Comparison of ENCODE assay signal across 9 cellular contexts in the genomic region with DNA sequence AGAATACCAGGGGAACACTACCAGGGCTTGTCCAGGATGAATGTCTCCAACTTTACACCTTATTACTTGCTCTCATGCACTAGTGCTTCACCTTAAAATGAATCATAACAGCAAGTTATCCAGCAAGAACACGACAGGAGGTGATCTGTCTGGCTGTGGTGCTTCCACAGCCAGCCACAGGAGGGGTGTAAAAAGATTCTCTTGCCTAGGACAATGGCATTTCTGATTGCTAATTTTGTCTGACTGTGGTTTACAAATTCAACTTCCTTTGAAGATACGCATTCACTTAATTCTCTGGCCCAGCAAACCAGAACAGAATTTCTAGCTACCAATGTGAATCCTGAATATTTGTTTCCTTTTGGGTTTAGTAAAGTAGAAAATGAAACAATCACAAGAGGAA. TPM values are rescaled to one million over a fixed set of nuclear protein-coding genes. Genes with fewer than 3 reads are reported as not detected.
DNase-seq lines count a peak whose midpoint lies in the region; ATAC-seq and TF ChIP-seq lines count a peak whose summit lies in the region.
"Had no signal": no experiment of that assay in that cellular context is flagged by ENCODE, and none has a peak within 500 bp of the region (broad histone marks: within the 10 kb centered on the region; RNA-seq: fewer than 3 reads in every experiment).

No MANE protein-coding gene starts in this region.

- DNase-seq in NOMO-1 treated with DMSO at 0.1 percent for 48 hours (lab: John Stamatoyannopoulos, UW; ENCODE audit: unreplicated experiment) (peak; percentile 35), fibroblast of mammary gland (ENCODE audit: low read depth) (peak; percentile 21), WERI-Rb-1 (no peak), lower lobe of right lung (no peak), SKM-1 treated with dmso at 0.1 percent for 144 hours (lab: John Stamatoyannopoulos, UW; ENCODE audit: unreplicated experiment) (no peak)
- DNase-seq in activated effector memory CD4-positive, alpha-beta T cell treated with Interleukin-2 at 50 U/mL for 16 hours, result no peak

- ATAC-seq in GM18867 (IDR thresholded peaks at IDR 0.05; ENCODE audit: unreplicated experiment) (peak; percentile 70), lower lobe of right lung (no peak)

- H3K9me3 ChIP-seq in WERI-Rb-1 (ENCODE audit: severe bottlenecking), result no peaks in the 10 kb centered on the region
- H3K9me3 ChIP-seq in lower lobe of right lung, result no peaks in the 10 kb centered on the region
- H3K9me3 ChIP-seq: ascending aorta had no signal

- TF ChIP-seq CTCF in fibroblast of mammary gland (conservative IDR thresholded peaks at IDR 0.05; ENCODE audit: control insufficient read depth, insufficient read depth, low read depth, low read length) (peak; percentile 28), WERI-Rb-1 (IDR thresholded peaks at IDR 0.05; ENCODE audit: low read depth, low read length) (no peak), lower lobe of right lung (IDR thresholded peaks at IDR 0.05) (no peak)

- H2AFZ ChIP-seq in ACC112 (ENCODE audit: low read length, unreplicated experiment), result peak overlapping the region; percentile 90

- peak overlapping the region; percentile 64 for H3K27ac ChIP-seq in ACC112 (ENCODE audit: low read depth, low read length)
- H3K27ac ChIP-seq in WERI-Rb-1, result no peak overlapping the region
- no peak overlapping the region for H3K27ac ChIP-seq in lower lobe of right lung
- H3K27ac ChIP-seq: ascending aorta had no signal

- H3K4me3 ChIP-seq in ACC112 (ENCODE audit: low read depth, low read length), result peak overlapping the region; percentile 65; the same call in 1 of the 2 replicates
- no peak overlapping the region for H3K4me3 ChIP-seq in fibroblast of mammary gland (ENCODE audit: control insufficient read depth, low read depth, low read length)
- no peak overlapping the region for H3K4me3 ChIP-seq in WERI-Rb-1 (ENCODE audit: low read depth, low read length)
- no peak overlapping the region for H3K4me3 ChIP-seq in lower lobe of right lung
- H3K4me3 ChIP-seq: ascending aorta had no signal

- H3K27me3 ChIP-seq in ACC112 (ENCODE audit: insufficient read depth, low read length), result no peaks in the 10 kb centered on the region
- no peaks in the 10 kb centered on the region for H3K27me3 ChIP-seq in WERI-Rb-1 (ENCODE audit: insufficient read depth, low read depth, severe bottlenecking)
- H3K27me3 ChIP-seq in lower lobe of right lung (ENCODE audit: low read depth), result no peaks in the 10 kb centered on the region
- H3K27me3 ChIP-seq: ascending aorta had no signal

- H3K4me1 ChIP-seq in ACC112 (ENCODE audit: control insufficient read depth, insufficient read depth, low read length, unreplicated experiment) (peaks cover 32% of the 10 kb centered on the region), lower lobe of right lung (peaks cover 11% of the 10 kb centered on the region)
- H3K4me1 ChIP-seq: ascending aorta had no signal

- intact Hi-C loops in lower lobe of right lung (cut with DNase I), result no loop called here

- no peaks in the 10 kb centered on the region for H3K36me3 ChIP-seq in ACC112 (ENCODE audit: insufficient read depth, low read length)
- H3K36me3 ChIP-seq in WERI-Rb-1, result no peaks in the 10 kb centered on the region
- H3K36me3 ChIP-seq in lower lobe of right lung, result no peaks in the 10 kb centered on the region
- H3K36me3 ChIP-seq: ascending aorta had no signal

- no peaks in the 10 kb centered on the region for H3K79me2 ChIP-seq in ACC112 (ENCODE audit: control insufficient read depth, insufficient read depth, low read length, unreplicated experiment)

RNA-seq across cellular contexts. Expression of a gene that starts 23.1 kb away (rescaled TPM):
- 21.9 TPM for total RNA-seq in lower lobe of right lung

RNA-seq across cellular contexts. Expression of a gene that starts 23.5 kb away (rescaled TPM):
- 26.6 TPM for total RNA-seq in lower lobe of right lung

Comparison
In these comparisons a context has a peak if more than half of its experiments do, and no peak if none do; other contexts are left out.
1. DNase-seq: peak in NOMO-1 treated with DMSO at 0.1 percent for 48 hours (single experiment) and fibroblast of mammary gland (single experiment); none in activated effector memory CD4-positive, alpha-beta T cell treated with Interleukin-2 at 50 U/mL for 16 hours (single experiment), WERI-Rb-1 (single experiment), lower lobe of right lung (single experiment) and SKM-1 treated with dmso at 0.1 percent for 144 hours (single experiment).